7 cellular contexts compared by ENCODE assay signal in the genomic region with DNA sequence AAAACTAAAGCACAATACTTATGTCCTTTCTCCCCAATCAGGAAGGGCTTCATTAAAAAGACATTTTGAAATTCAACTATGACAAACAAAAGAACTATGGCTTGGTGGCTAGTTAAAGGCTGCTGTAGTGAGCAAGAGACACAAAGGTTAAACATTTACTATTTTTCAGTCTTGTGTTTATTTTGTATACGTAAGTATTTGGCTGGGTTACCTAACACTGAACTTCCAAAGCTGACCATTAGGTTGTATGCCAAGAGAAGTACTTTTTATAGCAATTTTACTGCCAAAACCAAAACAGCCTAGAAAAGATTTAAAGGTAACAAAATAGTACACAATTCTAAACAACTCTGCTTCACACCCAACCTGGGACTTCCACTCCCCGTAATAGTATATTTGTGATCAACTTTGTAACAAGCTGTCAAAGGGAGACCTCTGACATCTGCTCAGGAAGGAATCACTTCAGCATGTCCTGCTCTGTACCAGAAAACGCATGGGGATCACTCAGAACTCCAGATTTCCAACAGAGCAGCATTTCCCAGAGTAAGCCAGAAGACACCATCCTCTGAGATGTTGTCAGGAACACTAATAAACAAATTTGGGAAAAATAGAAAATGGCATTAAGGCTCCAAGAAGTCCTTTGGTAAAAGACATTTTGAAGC.
A peak's percentile ranks its signal among the peaks of the same experiment; 100 is the strongest.
DNase-seq lines count a peak whose midpoint lies in the region; TF ChIP-seq lines count a peak whose summit lies in the region.
"Not testable (repeated sequence)": the region's sequence is repeated elsewhere in the genome, so short reads cannot be mapped to it uniquely, and the experiment has no call there.

No MANE protein-coding gene starts in this region.

- not testable (repeated sequence) for TF ChIP-seq CTCF in cardiac fibroblast (IDR thresholded peaks at IDR 0.05; ENCODE audit: low read depth, low read length); fibroblast of pulmonary artery (IDR thresholded peaks at IDR 0.05; ENCODE audit: low read length, missing control alignments)
- peak; percentile 21 for TF ChIP-seq CTCF in progenitor cell of endocrine pancreas (IDR thresholded peaks at IDR 0.05; ENCODE audit: unreplicated experiment)

- not testable (repeated sequence) for H3K9me3 Mint-ChIP-seq in progenitor cell of endocrine pancreas (ENCODE audit: low read depth)

- not testable (repeated sequence) for H3K27me3 Mint-ChIP-seq in progenitor cell of endocrine pancreas

- in situ Hi-C loops in Caki2 (cut with HindIII; ENCODE audit: low pct_unique_long_range_greater_than_20kb, low sequenced_read_pairs), result not testable (repeated sequence)

- H3K27ac ChIP-seq in SK-N-MC, result peak overlapping the region; percentile 71; the same call in 1 of the 2 replicates

- peak; percentile 69 for DNase-seq in Caki2 (ENCODE audit: low read depth)
- DNase-seq in HCEC 1CT, result peak; percentile 78
- DNase-seq in SK-N-MC (ENCODE audit: low read depth, low spot score); progenitor cell of endocrine pancreas (ENCODE audit: low spot score, unreplicated experiment): not testable (repeated sequence)
- DNase-seq in cardiac fibroblast (ENCODE audit: low read depth in 2 of 2), result peak; percentile 26 to 74
- peak; percentile 41 for DNase-seq in fibroblast of pulmonary artery (ENCODE audit: low read depth)
- peak; percentile 24 for DNase-seq in left kidney (ENCODE audit: low read depth, low spot score)

- not testable (repeated sequence) for H3K4me3 Mint-ChIP-seq in progenitor cell of endocrine pancreas (ENCODE audit: low read depth)

- peaks cover 19% of the 10 kb centered on the region for H3K4me1 Mint-ChIP-seq in progenitor cell of endocrine pancreas (ENCODE audit: low read depth)

- not testable (repeated sequence) for H3K36me3 Mint-ChIP-seq in progenitor cell of endocrine pancreas (ENCODE audit: insufficient read depth)

- not testable (repeated sequence) for H3K4me3 ChIP-seq in SK-N-MC; cardiac fibroblast (replicated peaks in 1 of 2; ENCODE audit: low read depth in 2 of 2, low read length in 2 of 2); fibroblast of pulmonary artery (replicated peaks; ENCODE audit: low read depth, low read length)

- not testable (repeated sequence) for H3K36me3 ChIP-seq in SK-N-MC (ENCODE audit: insufficient read depth, low read length)

- peak overlapping the region; percentile 84 for H3K27ac Mint-ChIP-seq in progenitor cell of endocrine pancreas

- not testable (repeated sequence) for H3K9me3 ChIP-seq in SK-N-MC (ENCODE audit: low read depth, low read length)

- H3K9ac ChIP-seq in SK-N-MC (ENCODE audit: insufficient read length), result not testable (repeated sequence)
